Comparison of ENCODE assay signal across 16 cellular contexts in the genomic region with DNA sequence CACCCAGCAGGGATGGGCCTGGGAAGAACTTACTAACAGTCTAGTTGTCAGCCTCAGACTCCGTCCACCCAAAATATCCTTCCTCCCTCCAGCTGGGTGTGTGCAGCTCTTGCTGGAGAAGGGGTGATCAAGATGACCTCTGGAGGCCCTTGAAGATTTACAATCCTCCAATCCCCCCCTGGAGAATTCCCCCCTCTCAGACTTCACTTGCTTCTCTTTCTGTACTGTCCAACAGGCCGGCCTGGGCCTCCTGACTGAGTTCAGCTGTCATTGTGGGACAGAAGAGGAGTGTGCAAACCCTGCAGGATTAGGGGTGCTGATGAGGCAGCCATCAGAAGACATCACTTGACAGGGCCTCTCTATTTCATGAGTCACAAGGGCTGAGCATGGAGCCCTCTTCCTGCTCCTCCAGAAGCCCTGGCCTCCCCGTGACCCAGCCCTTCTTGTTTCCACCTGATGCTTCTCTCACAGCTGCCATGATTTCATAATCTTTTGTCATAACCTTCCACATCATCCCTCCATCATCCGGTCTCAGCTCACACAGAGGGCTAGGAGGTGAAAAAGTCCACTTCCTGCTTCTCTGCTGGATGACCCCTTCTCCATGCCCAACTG. TPM values are rescaled to one million over a fixed set of nuclear protein-coding genes. Genes with fewer than 3 reads are reported as not detected.
DNase-seq lines count a peak whose midpoint lies in the region; ATAC-seq, FAIRE-seq and TF ChIP-seq lines count a peak whose summit lies in the region.
"Had no signal": no experiment of that assay in that cellular context is flagged by ENCODE, and none has a peak within 500 bp of the region (broad histone marks: within the 10 kb centered on the region; RNA-seq: fewer than 3 reads in every experiment).

No MANE protein-coding gene starts in this region.

- no peaks in the 10 kb centered on the region for H3K9me1 ChIP-seq in K562 (ENCODE audit: control insufficient read depth, insufficient read depth, low read length)

- no TSS peak for BruUV-seq in K562 (replicated peaks; lab: Mats Ljungman, UMichigan)

- H2BK5ac ChIP-seq in mesenchymal stem cell (ENCODE audit: low read depth, low read length, poor library complexity, severe bottlenecking), result no peak overlapping the region

- no peak overlapping the region for H3K14ac ChIP-seq in mesenchymal stem cell (ENCODE audit: low read length in 2 of 2)

- FAIRE-seq in K562 (lab: Jason Lieb, UNC), result no peak
- FAIRE-seq: A549, GM12891 had no signal

- POLR2A ChIA-PET in K562 (lab: Yijun Ruan, JAX), result interaction anchor here (0.9 kb wide), 1 partner anchor 30 kb away, joined by 3 read pairs; no protein-coding TSS in a partner anchor

- no peak overlapping the region for H2BK15ac ChIP-seq in mesenchymal stem cell (ENCODE audit: low read depth, poor library complexity, severe bottlenecking)

- peaks cover 14% of the 10 kb centered on the region for H3K27me3 Mint-ChIP-seq in stimulated activated memory B cell treated with anti-CD40 and anti-IgM and Interleukin-4, amounts not matched to agents 10 μg/mL and 1 μg/mL and 100 μg/mL, for 72 hours

- 51% methylated on average over 4 of the region's 4 CpGs for WGBS in K562 (ENCODE audit: insufficient coverage, low coverage, missing lambda C conversion rate)
- 73% methylated on average over 4 of the region's 4 CpGs for WGBS in mesenchymal stem cell

- in situ Hi-C loops in K562 (cut with MboI), result no loop called here

- H3K23ac ChIP-seq in mesenchymal stem cell (ENCODE audit: low read length in 2 of 2), result no peak overlapping the region

- intact Hi-C loops in K562 (cut with micrococcal nuclease), result no loop called here

- H3K4me2 ChIP-seq in K562 (ENCODE audit: insufficient read depth, low read length) (no peak overlapping the region), mesenchymal stem cell (ENCODE audit: low read length, poor library complexity, severe bottlenecking) (no peak overlapping the region)
- H3K4me2 ChIP-seq: A549 had no signal

- H3K36me3 Mint-ChIP-seq in stimulated activated memory B cell treated with anti-CD40 and anti-IgM and Interleukin-4, amounts not matched to agents 10 μg/mL and 1 μg/mL and 100 μg/mL, for 72 hours, result no peaks in the 10 kb centered on the region

- H3K4me1 Mint-ChIP-seq in stimulated activated memory B cell treated with anti-CD40 and anti-IgM and Interleukin-4, amounts not matched to agents 10 μg/mL and 1 μg/mL and 100 μg/mL, for 72 hours, result peaks cover 18% of the 10 kb centered on the region

- H3K36me3 ChIP-seq in K562 (ENCODE audit: control insufficient read depth, insufficient read depth, low read length), result no peaks in the 10 kb centered on the region
- H3K36me3 ChIP-seq in mesenchymal stem cell (ENCODE audit: control insufficient read depth in 1 of 2, insufficient read depth in 2 of 2, low read depth in 1 of 2, low read length in 2 of 2), result no peaks in the 10 kb centered on the region
- H3K36me3 ChIP-seq: spleen, upper lobe of right lung had no signal

- H3K27ac Mint-ChIP-seq in stimulated activated memory B cell treated with anti-CD40 and anti-IgM and Interleukin-4, amounts not matched to agents 10 μg/mL and 1 μg/mL and 100 μg/mL, for 72 hours, result no peak overlapping the region

- H3K9me3 ChIP-seq in K562 (replicated peaks; ENCODE audit: control insufficient read depth, insufficient read depth, low read depth, low read length) (peaks cover 3% of the 10 kb centered on the region; the same call in 1 of the 2 replicates), mesenchymal stem cell (ENCODE audit: control insufficient read depth, low read length) (no peaks in the 10 kb centered on the region)
- H3K9me3 ChIP-seq: A549, spleen, upper lobe of right lung had no signal

- H2AK5ac ChIP-seq in mesenchymal stem cell (ENCODE audit: low read length, severe bottlenecking), result no peak overlapping the region

- no peak overlapping the region for H3K4me3 Mint-ChIP-seq in stimulated activated memory B cell treated with anti-CD40 and anti-IgM and Interleukin-4, amounts not matched to agents 10 μg/mL and 1 μg/mL and 100 μg/mL, for 72 hours

- TF ChIP-seq POLR2A in K562 (conservative IDR thresholded peaks at IDR 0.05), result no peak

- no peak for TF ChIP-seq RAD21 in K562 (CRISPR knock-in tag; conservative IDR thresholded peaks at IDR 0.05 in 1 of 2, IDR thresholded peaks at IDR 0.05 in 1 of 2)

- peak; percentile 39; the same call in 1 of the 2 replicates for TF ChIP-seq EP300 in K562 (IDR thresholded peaks at IDR 0.05; ENCODE audit: low read length)

- H3K4me3 ChIP-seq in K562 (no peak overlapping the region), mesenchymal stem cell (ENCODE audit: insufficient read depth in 1 of 2, low read depth in 1 of 2, low read length in 2 of 2) (no peak overlapping the region)
- H3K4me3 ChIP-seq: A549, spleen, upper lobe of right lung had no signal

- H3K27ac ChIP-seq in K562 (ENCODE audit: extremely low read depth, low read depth, low read length) (no peak overlapping the region), mesenchymal stem cell (ENCODE audit: low read length, poor library complexity, severe bottlenecking) (no peak overlapping the region)
- H3K27ac ChIP-seq: spleen, upper lobe of right lung had no signal

- ATAC-seq in K562, result no peak
- ATAC-seq in HG03439 (IDR thresholded peaks at IDR 0.05; ENCODE audit: unreplicated experiment), result no peak
- ATAC-seq in stimulated activated memory B cell treated with anti-CD40 and anti-IgM and Interleukin-4, amounts not matched to agents 10 μg/mL and 1 μg/mL and 100 μg/mL, for 72 hours, result no peak
- ATAC-seq in GM21717 (IDR thresholded peaks at IDR 0.05; ENCODE audit: unreplicated experiment), result no peak
- ATAC-seq: A549, upper lobe of right lung had no signal

- no peak overlapping the region for H3K18ac ChIP-seq in mesenchymal stem cell (ENCODE audit: low read depth in 1 of 2, low read length in 2 of 2)

- CTCF ChIA-PET in K562 (lab: Yijun Ruan, JAX; ENCODE audit: low intra/inter-chr PET ratio), result no interaction called here

- no peak overlapping the region for H4K8ac ChIP-seq in mesenchymal stem cell (ENCODE audit: low read length)

- H4K91ac ChIP-seq in mesenchymal stem cell (ENCODE audit: low read length), result no peak overlapping the region

- H3K4me1 ChIP-seq in K562 (replicated peaks in 1 of 2; ENCODE audit: control insufficient read depth in 2 of 2, insufficient read depth in 2 of 2, low read length in 2 of 2) (peaks cover 11 to 17% of the 10 kb centered on the region in 2 experiments; a peak in 4 of 5 replicates), mesenchymal stem cell (ENCODE audit: control insufficient read depth, insufficient read depth, low read depth, low read length) (peaks cover 5% of the 10 kb centered on the region)

- H3K9me3 Mint-ChIP-seq in stimulated activated memory B cell treated with anti-CD40 and anti-IgM and Interleukin-4, amounts not matched to agents 10 μg/mL and 1 μg/mL and 100 μg/mL, for 72 hours, result no peaks in the 10 kb centered on the region

- peak; percentile 46 for DNase-seq in activated CD4-positive, alpha-beta T cell treated with anti-CD3 and anti-CD28 coated beads for 48 hours
- no peak for DNase-seq in activated CD4-positive, alpha-beta T cell treated with anti-CD3 and anti-CD28 coated beads, Interleukin-2, amount 50 U/mL, for 1 hour
- peak; percentile 24 for DNase-seq in M059J (ENCODE audit: low read depth)
- DNase-seq in K562 (ENCODE audit: extremely low read depth in 1 of 4, low spot score in 3 of 4), result no peak
- peak; percentile 22 for DNase-seq in mesenchymal stem cell
- DNase-seq: caudate nucleus, kidney glomerular epithelial cell, NCI-H2171 treated with DMSO at 0.1 percent for 48 hours, Right ventricle myocardium superior had no signal

- H3K27me3 ChIP-seq in K562 (ENCODE audit: control insufficient read depth in 2 of 2, insufficient read depth in 2 of 2, low read length in 2 of 2) (peaks cover 6 to 20% of the 10 kb centered on the region in 2 experiments; a peak in 4 of 5 replicates), mesenchymal stem cell (ENCODE audit: control insufficient read depth in 1 of 2, insufficient read depth in 1 of 2, low read length in 2 of 2) (no peaks in the 10 kb centered on the region)
- H3K27me3 ChIP-seq: upper lobe of right lung had no signal

- no peak for TF ChIP-seq CTCF in K562 (IDR thresholded peaks at IDR 0.05 in 2 of 3, conservative IDR thresholded peaks at IDR 0.05 in 1 of 3; ENCODE audit: insufficient read depth in 2 of 3, low read depth in 1 of 3, low read length in 3 of 3)

- no peaks in the 10 kb centered on the region for H3K79me1 ChIP-seq in mesenchymal stem cell (replicated peaks; ENCODE audit: low read length, poor library complexity, severe bottlenecking)

- H2BK12ac ChIP-seq in mesenchymal stem cell (ENCODE audit: low read length in 2 of 2), result no peak overlapping the region

- H2AFZ ChIP-seq in K562 (ENCODE audit: low read depth, low read length), result no peak overlapping the region
- H2AFZ ChIP-seq in mesenchymal stem cell (ENCODE audit: low read depth, low read length), result no peak overlapping the region

- no peaks in the 10 kb centered on the region for H3K79me2 ChIP-seq in K562 (ENCODE audit: control insufficient read depth, insufficient read depth, low read length)

- H3K4ac ChIP-seq in mesenchymal stem cell (ENCODE audit: low read depth in 1 of 2, low read length in 2 of 2), result no peak overlapping the region

- H2BK120ac ChIP-seq in mesenchymal stem cell (ENCODE audit: low read depth, low read length), result no peak overlapping the region

- no peaks in the 10 kb centered on the region for H4K20me1 ChIP-seq in K562 (replicated peaks; ENCODE audit: control insufficient read depth, insufficient read depth, low read length)

- no peak overlapping the region for H3K9ac ChIP-seq in K562 (ENCODE audit: insufficient read depth in 1 of 2, low read depth in 2 of 2, low read length in 2 of 2)
- no peak overlapping the region for H3K9ac ChIP-seq in mesenchymal stem cell (ENCODE audit: low read length)

RNA-seq across cellular contexts. Expression of a gene that starts 17.5 kb away (rescaled TPM):
- not detected in 2 replicates for total RNA-seq in M059J (2014; rRNA removed; shearing (Covaris generic))
- 0.05 and 0.16 TPM in 2 replicates for total RNA-seq in K562 (2011; cell fraction: chromatin; rRNA removed; ENCODE audit: low replicate concordance)
- not detected in 2 replicates for total RNA-seq in K562 (2011; cell fraction: nucleolus; rRNA removed)
- total RNA-seq in K562 (2011; cell fraction: nucleoplasm; rRNA removed), result not detected in 2 replicates
- total RNA-seq in K562 (2014; rRNA removed) (not detected in 2 replicates), K562 (2014; rRNA removed; fragmentation: Illumina TruSeq; extraction: Trizol) (not detected in 2 replicates), K562 (2015; rRNA removed; fragmentation: Illumina TruSeq; extraction: Trizol) (not detected in 2 replicates), K562 (2021) (not detected in 2 replicates)
- polyA plus RNA-seq in K562 (2011; rRNA removed) (not detected in 2 replicates), K562 (2014; fragmentation: Illumina TruSeq; extraction: Trizol) (not detected in 2 replicates), K562 (2014; fragmentation: Nextera tagmentation; extraction: Ambion mirVana) (not detected), K562 (2014; rRNA removed) (0.04 TPM in 1 of 2 replicates, not detected in the other)
- not detected in 2 replicates for polyA plus RNA-seq in K562 (2011; cell fraction: cytosol; rRNA removed)
- polyA plus RNA-seq in K562 (2011; cell fraction: nucleus; rRNA removed), result 0.06 TPM in 1 of 2 replicates, not detected in the other
- 0.03 and 0.17 TPM in 2 replicates for polyA plus RNA-seq in K562 (2012)
- polyA minus RNA-seq in K562 (2011; rRNA and poly(A)+ RNA removed), result not detected in 2 replicates
- polyA minus RNA-seq in K562 (2011; cell fraction: cytosol; rRNA and poly(A)+ RNA removed), result not detected in 2 replicates
- polyA minus RNA-seq in K562 (2011; cell fraction: nucleus; rRNA and poly(A)+ RNA removed), result 0.11 TPM in 1 of 2 replicates, not detected in the other
- not detected for polyA plus RNA-seq in mesenchymal stem cell (2013, experiment 1 of 2)
- polyA plus RNA-seq in mesenchymal stem cell (2013, experiment 2 of 2), result 0.03 TPM
- total RNA-seq: Right ventricle myocardium superior, spleen had no signal

RNA-seq across cellular contexts. Expression of a gene that starts 18.8 kb away (rescaled TPM):
- total RNA-seq in M059J (2014; rRNA removed; shearing (Covaris generic)), result 129 and 147 TPM in 2 replicates
- total RNA-seq in K562 (2011; cell fraction: chromatin; rRNA removed; ENCODE audit: low replicate concordance), result 56.7 and 115 TPM in 2 replicates
- total RNA-seq in K562 (2011; cell fraction: nucleolus; rRNA removed), result 158 and 181 TPM in 2 replicates
- total RNA-seq in K562 (2011; cell fraction: nucleoplasm; rRNA removed), result 137 and 141 TPM in 2 replicates
- total RNA-seq in K562 (2014; rRNA removed), result 79.3 and 118 TPM in 2 replicates
- total RNA-seq in K562 (2014; rRNA removed; fragmentation: Illumina TruSeq; extraction: Trizol), result 25.4 and 30.4 TPM in 2 replicates
- total RNA-seq in K562 (2015; rRNA removed; fragmentation: Illumina TruSeq; extraction: Trizol), result 30.6 and 31.5 TPM in 2 replicates
- total RNA-seq in K562 (2021), result 72.4 and 80.7 TPM in 2 replicates
- polyA plus RNA-seq in K562 (2011; rRNA removed), result 107 and 195 TPM in 2 replicates
- polyA plus RNA-seq in K562 (2011; cell fraction: cytosol; rRNA removed), result 148 and 167 TPM in 2 replicates
- 145 and 201 TPM in 2 replicates for polyA plus RNA-seq in K562 (2011; cell fraction: nucleus; rRNA removed)
- 64.1 and 120 TPM in 2 replicates for polyA plus RNA-seq in K562 (2012)
- polyA plus RNA-seq in K562 (2014; fragmentation: Illumina TruSeq; extraction: Trizol), result 38.7 and 52.1 TPM in 2 replicates
- polyA plus RNA-seq in K562 (2014; fragmentation: Nextera tagmentation; extraction: Ambion mirVana), result 10 to 100 TPM; 42.4 to 86.2 TPM
- 67.6 and 90.2 TPM in 2 replicates for polyA plus RNA-seq in K562 (2014; rRNA removed)
- 56.2 and 56.5 TPM in 2 replicates for polyA minus RNA-seq in K562 (2011; rRNA and poly(A)+ RNA removed)
- polyA minus RNA-seq in K562 (2011; cell fraction: cytosol; rRNA and poly(A)+ RNA removed), result 30.3 and 38.0 TPM in 2 replicates
- polyA minus RNA-seq in K562 (2011; cell fraction: nucleus; rRNA and poly(A)+ RNA removed), result 14.8 and 29.9 TPM in 2 replicates
- polyA plus RNA-seq in mesenchymal stem cell (2013, experiment 1 of 2), result 37.8 TPM
- 38.6 TPM for polyA plus RNA-seq in mesenchymal stem cell (2013, experiment 2 of 2)

RNA-seq across cellular contexts. Expression of a gene that starts 46.1 kb away (rescaled TPM):
- total RNA-seq in M059J (2014; rRNA removed; shearing (Covaris generic)), result not detected in 2 replicates
- not detected in 2 replicates for total RNA-seq in K562 (2011; cell fraction: chromatin; rRNA removed; ENCODE audit: low replicate concordance)
- total RNA-seq in K562 (2011; cell fraction: nucleolus; rRNA removed), result not detected in 2 replicates
- total RNA-seq in K562 (2011; cell fraction: nucleoplasm; rRNA removed), result not detected in 2 replicates
- total RNA-seq in K562 (2014; rRNA removed), result 0.09 TPM in 1 of 2 replicates, not detected in the other
- not detected in 2 replicates for total RNA-seq in K562 (2014; rRNA removed; fragmentation: Illumina TruSeq; extraction: Trizol)
- total RNA-seq in K562 (2015; rRNA removed; fragmentation: Illumina TruSeq; extraction: Trizol), result not detected in 2 replicates
- not detected in 2 replicates for total RNA-seq in K562 (2021)
- polyA plus RNA-seq in K562 (2011; rRNA removed), result not detected in 2 replicates
- polyA plus RNA-seq in K562 (2011; cell fraction: cytosol; rRNA removed), result not detected in 2 replicates
- polyA plus RNA-seq in K562 (2011; cell fraction: nucleus; rRNA removed), result not detected in 2 replicates
- polyA plus RNA-seq in K562 (2012), result not detected in 2 replicates
- polyA plus RNA-seq in K562 (2014; fragmentation: Illumina TruSeq; extraction: Trizol), result not detected in 2 replicates
- not detected for polyA plus RNA-seq in K562 (2014; fragmentation: Nextera tagmentation; extraction: Ambion mirVana)
- not detected in 2 replicates for polyA plus RNA-seq in K562 (2014; rRNA removed)
- polyA minus RNA-seq in K562 (2011; rRNA and poly(A)+ RNA removed), result not detected in 2 replicates
- polyA minus RNA-seq in K562 (2011; cell fraction: cytosol; rRNA and poly(A)+ RNA removed), result not detected in 2 replicates
- not detected in 2 replicates for polyA minus RNA-seq in K562 (2011; cell fraction: nucleus; rRNA and poly(A)+ RNA removed)
- not detected for polyA plus RNA-seq in mesenchymal stem cell (2013, experiment 1 of 2)
- polyA plus RNA-seq in mesenchymal stem cell (2013, experiment 2 of 2), result 0.03 TPM
- total RNA-seq: Right ventricle myocardium superior had no signal

Comparison
In these comparisons a context has a peak if more than half of its experiments do, and no peak if none do; other contexts are left out.
1. DNase-seq: peak in activated CD4-positive, alpha-beta T cell treated with anti-CD3 and anti-CD28 coated beads for 48 hours (single experiment), M059J (single experiment) and mesenchymal stem cell (single experiment); none in activated CD4-positive, alpha-beta T cell treated with anti-CD3 and anti-CD28 coated beads, Interleukin-2, amount 50 U/mL, for 1 hour (single experiment) and K562 (0 of 4).